In the genomic region with DNA sequence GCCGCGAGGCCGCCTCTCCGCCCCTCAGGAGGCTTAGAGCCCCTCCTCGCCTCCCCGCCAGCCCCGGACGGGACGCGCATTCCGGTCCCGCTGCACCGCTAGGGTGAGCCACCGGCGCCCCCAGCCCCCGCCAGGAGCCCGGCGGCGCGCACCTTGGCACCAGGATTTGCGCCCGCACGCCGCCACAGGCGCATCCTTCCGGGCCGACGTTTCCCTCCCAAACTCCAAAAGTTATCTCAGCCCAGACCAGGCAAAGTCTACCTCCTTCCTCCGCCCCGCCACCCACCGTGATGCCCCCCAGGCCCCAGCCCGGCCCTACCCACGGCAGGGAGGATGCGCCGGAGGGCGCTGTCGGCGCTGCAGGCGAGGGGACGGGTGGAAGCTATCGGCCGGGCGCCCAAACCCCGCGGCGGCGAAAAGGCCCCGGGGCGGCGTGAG, we compare ENCODE assay signal across 8 cellular contexts. TPM values are rescaled to one million over a fixed set of nuclear protein-coding genes. Genes with fewer than 3 reads are reported as not detected.
A peak's percentile ranks its signal among the peaks of the same experiment; 100 is the strongest.
DNase-seq lines count a peak whose midpoint lies in the region; ATAC-seq, FAIRE-seq and TF ChIP-seq lines count a peak whose summit lies in the region.

No MANE protein-coding gene starts in this region.

- FAIRE-seq in kidney (lab: Jason Lieb, UNC), result no peak

- DNase-seq in OCI-M1 (lab: John Stamatoyannopoulos, UW) (peak; percentile 38), body of pancreas (peak in 2 of 4 donors; percentile 1 to 15), kidney (no peak), SKM-1 treated with dmso at 0.1 percent for 144 hours (lab: John Stamatoyannopoulos, UW; ENCODE audit: unreplicated experiment) (no peak), GM20000 (ENCODE audit: low spot score) (no peak), RKO (ENCODE audit: low spot score) (no peak)
- DNase-seq in stimulated activated CD4-positive, alpha-beta T cell treated with anti-CD3 and anti-CD28 coated beads, Interleukin-4, amount 100 ng/mL, for 4 hours, result peak; percentile 2 to 9

- H3K27ac ChIP-seq in body of pancreas (no peak overlapping the region), kidney (ENCODE audit: low read depth in 2 of 2, low read length in 2 of 2) (no peak overlapping the region)

- ATAC-seq in body of pancreas, result peak; percentile 38

- 0 out of 2 replicates have a peak, but pooled peaks have one; percentile 1 for TF ChIP-seq CTCF in GM12875 (IDR thresholded peaks at IDR 0.05; ENCODE audit: borderline replicate concordance, insufficient read depth, low read depth, low read length)
- TF ChIP-seq CTCF in body of pancreas (IDR thresholded peaks at IDR 0.05), result no peak
- TF ChIP-seq CTCF in kidney (IDR thresholded peaks at IDR 0.05; ENCODE audit: borderline replicate concordance, extremely low read depth, insufficient read depth), result no peak
- no peak for TF ChIP-seq CTCF in GM20000 (IDR thresholded peaks at IDR 0.05; ENCODE audit: extremely low read depth, missing control alignments)

- intact Hi-C loops in body of pancreas (cut with DNase I), result no loop called here
- intact Hi-C loops in kidney (cut with DNase I), result no loop called here

- H3K27me3 ChIP-seq in body of pancreas, result no peaks in the 10 kb centered on the region

- peaks cover 5% of the 10 kb centered on the region for H3K4me1 ChIP-seq in body of pancreas
- H3K4me1 ChIP-seq in kidney (ENCODE audit: control insufficient read depth in 1 of 2, insufficient read depth in 1 of 2, low read depth in 1 of 2, low read length in 2 of 2), result no peaks in the 10 kb centered on the region

- H3K9me3 ChIP-seq in body of pancreas (no peaks in the 10 kb centered on the region), kidney (ENCODE audit: control insufficient read depth in 1 of 2, low read length in 2 of 2) (no peaks in the 10 kb centered on the region)

- H3K36me3 ChIP-seq in body of pancreas (replicated peaks in 1 of 2; ENCODE audit: insufficient read depth in 1 of 2, low read depth in 2 of 2) (no peaks in the 10 kb centered on the region), kidney (ENCODE audit: control insufficient read depth in 1 of 2, insufficient read depth in 2 of 2, low read length in 2 of 2) (no peaks in the 10 kb centered on the region)

- H3K9ac ChIP-seq in kidney (ENCODE audit: low read length in 2 of 2), result no peak overlapping the region

- peak overlapping the region; percentile 64 for H3K4me3 ChIP-seq in GM12875 (ENCODE audit: low read depth, low read length)
- H3K4me3 ChIP-seq in body of pancreas, result peak overlapping the region in 1 of 2 donors; percentile 15
- peak overlapping the region; percentile 44 to 57 for H3K4me3 ChIP-seq in kidney (ENCODE audit: low read length in 2 of 2)

- WGBS in body of pancreas, 2 donors, result 0 to 1% methylated on average over 1 to 12 of the region's 50 CpGs

- no peak for TF ChIP-seq POLR2A in body of pancreas (IDR thresholded peaks at IDR 0.05)

RNA-seq across cellular contexts. Expression of a gene that starts 0.5 kb away (rescaled TPM):
- total RNA-seq in body of pancreas (1 to 10 TPM; 2.3 TPM), kidney (1.4 TPM)
- 1.3 TPM for polyA plus RNA-seq in kidney (ENCODE audit: insufficient read depth, low read depth, low replicate concordance)

Comparison
In these comparisons a context has a peak if more than half of its experiments do, and no peak if none do; other contexts are left out.
1. DNase-seq: peak in OCI-M1 (single experiment) and stimulated activated CD4-positive, alpha-beta T cell treated with anti-CD3 and anti-CD28 coated beads, Interleukin-4, amount 100 ng/mL, for 4 hours (2 of 2); none in kidney (single experiment), SKM-1 treated with dmso at 0.1 percent for 144 hours (single experiment), GM20000 (single experiment) and RKO (single experiment).